ENCODE assay signal across 40 cellular contexts in genomic region chr12:46531804-46532203, GRCh38.
"Had no signal": no experiment of that assay in that cellular context is flagged by ENCODE, and none has a peak within 500 bp of the region (broad histone marks: within the 10 kb centered on the region; RNA-seq: fewer than 3 reads in every experiment).

No MANE protein-coding gene starts in this region.

- H3K4me3 ChIP-seq: adrenal gland, ascending aorta, body of pancreas, breast epithelium, cardiac muscle cell had no signal

- ATAC-seq: activated naive CD4-positive, alpha-beta T cell treated with anti-CD3 and anti-CD28 coated beads, Interleukin-2, amount 50 U/mL, for 72 hours; activated naive CD8-positive, alpha-beta T cell treated with anti-CD3 and anti-CD28 coated beads, Interleukin-2, amount 50 U/mL, for 24 hours; activated T-cell treated with anti-CD3 and anti-CD28 coated beads, Interleukin-2, amount 50 U/mL, for 4 hours; activated T-cell treated with anti-CD3 and anti-CD28 coated beads, Interleukin-2, amount 50 U/mL, for 72 hours; activated T-helper 17 cell treated with anti-CD3 and anti-CD28 coated beads, Interleukin-2, amount 50 U/mL, for 72 hours; body of pancreas had no signal

- H3K36me3 Mint-ChIP-seq: activated naive CD4-positive, alpha-beta T cell treated with anti-CD3 and anti-CD28 coated beads, Interleukin-2, amount 50 U/mL, for 24 hours; activated naive CD4-positive, alpha-beta T cell treated with anti-CD3 and anti-CD28 coated beads, Interleukin-2, amount 50 U/mL, for 72 hours; brain had no signal

- FAIRE-seq: astrocyte had no signal

- H3K36me3 ChIP-seq: adrenal gland, ascending aorta, brain microvascular endothelial cell, breast epithelium, cardiac muscle cell had no signal

- H3K27ac ChIP-seq: adrenal gland, ascending aorta, body of pancreas, brain microvascular endothelial cell, breast epithelium, cardiac muscle cell had no signal

- DNase-seq: activated effector memory CD4-positive, alpha-beta T cell treated with anti-CD3 and anti-CD28 coated beads, Interleukin-2, amount 50 U/mL, for 16 hours; activated effector memory CD4-positive, alpha-beta T cell treated with Interleukin-2 at 50 U/mL for 16 hours; activated gamma-delta T cell; activated gamma-delta T cell treated with Interleukin-2 at 50 U/mL for 16 hours; activated naive CD4-positive, alpha-beta T cell; activated naive CD4-positive, alpha-beta T cell treated with anti-CD3 and anti-CD28 coated beads for 36 hours; activated naive CD4-positive, alpha-beta T cell treated with anti-CD3 and anti-CD28 coated beads, Interleukin-2, amount 10 ng/mL, durations not matched to agents 7 days and 5 days; activated naive CD4-positive, alpha-beta T cell treated with anti-CD3 and anti-CD28 coated beads, Interleukin-2, amount 50 U/mL, for 16 hours; activated naive CD4-positive, alpha-beta T cell treated with Interleukin-2 at 50 U/mL for 16 hours; activated naive CD8-positive, alpha-beta T cell treated with anti-CD3 and anti-CD28 coated beads for 36 hours; activated naive CD8-positive, alpha-beta T cell treated with anti-CD3 and anti-CD28 coated beads, Interleukin-2, amount 10 ng/mL, durations not matched to agents 7 days and 5 days; activated naive CD8-positive, alpha-beta T cell treated with anti-CD3 and anti-CD28 coated beads, Interleukin-2, amount 50 U/mL, for 24 hours; activated T-cell treated with anti-CD3 and anti-CD28 coated beads for 4 hours; activated T-cell treated with anti-CD3 and anti-CD28 coated beads, Interleukin-2, amount 50 U/mL, for 1 hour; activated T-cell treated with anti-CD3 and anti-CD28 coated beads, Interleukin-2, amount 50 U/mL, for 24 hours; activated T-cell treated with anti-CD3 and anti-CD28 coated beads, Interleukin-2, amount 50 U/mL, for 4 hours; activated T-cell treated with anti-CD3 and anti-CD28 coated beads, Interleukin-2, amount 50 U/mL, for 48 hours; activated T-cell treated with anti-CD3 and anti-CD28 coated beads, Interleukin-2, amount 50 U/mL, for 72 hours; adrenal gland; amniotic stem cell; amygdala; anterior cingulate cortex; aorta; body of pancreas; brain microvascular endothelial cell; caudate nucleus; central memory CD4-positive, alpha-beta T cell; cerebellar nuclear complex had no signal

- H3K4me3 Mint-ChIP-seq: activated naive CD4-positive, alpha-beta T cell treated with anti-CD3 and anti-CD28 coated beads for 36 hours; activated naive CD4-positive, alpha-beta T cell treated with anti-CD3 and anti-CD28 coated beads, Interleukin-2, amount 10 ng/mL, durations not matched to agents 7 days and 5 days; activated naive CD4-positive, alpha-beta T cell treated with anti-CD3 and anti-CD28 coated beads, Interleukin-2, amount 50 U/mL, for 24 hours; activated naive CD8-positive, alpha-beta T cell; activated naive CD8-positive, alpha-beta T cell treated with anti-CD3 and anti-CD28 coated beads for 36 hours; activated naive CD8-positive, alpha-beta T cell treated with anti-CD3 and anti-CD28 coated beads, Interleukin-2, amount 10 ng/mL, durations not matched to agents 7 days and 5 days; activated naive CD8-positive, alpha-beta T cell treated with anti-CD3 and anti-CD28 coated beads, Interleukin-2, amount 50 U/mL, for 24 hours; activated T-cell treated with anti-CD3 and anti-CD28 coated beads, Interleukin-2, amount 50 U/mL, for 24 hours; activated T-cell treated with anti-CD3 and anti-CD28 coated beads, Interleukin-2, amount 50 U/mL, for 4 hours; activated T-cell treated with anti-CD3 and anti-CD28 coated beads, Interleukin-2, amount 50 U/mL, for 72 hours; activated T-helper 1 cell treated with anti-CD3 and anti-CD28 coated beads, Interleukin-12 subunit alpha, Interleukin-12 subunit beta, Interleukin-2, Interleukin-4 antibody, amounts not matched to agents 30 ng/mL and 10 ng/mL and 1 ng/mL, durations not matched to agents 14 hours and 24 hours and 36 hours; activated T-helper 17 cell treated with anti-CD3 and anti-CD28 coated beads, Interleukin-2, amount 50 U/mL, for 72 hours; brain; central memory CD8-positive, alpha-beta T cell had no signal

- H3K9me3 ChIP-seq: adrenal gland, ascending aorta, body of pancreas, breast epithelium had no signal

- H3K4me1 ChIP-seq: ascending aorta, body of pancreas, breast epithelium had no signal

- H3K27ac Mint-ChIP-seq: activated naive CD4-positive, alpha-beta T cell treated with anti-CD3 and anti-CD28 coated beads for 36 hours; activated naive CD4-positive, alpha-beta T cell treated with anti-CD3 and anti-CD28 coated beads, Interleukin-2, amount 10 ng/mL, durations not matched to agents 7 days and 5 days; activated naive CD4-positive, alpha-beta T cell treated with anti-CD3 and anti-CD28 coated beads, Interleukin-2, amount 50 U/mL, for 24 hours; activated naive CD8-positive, alpha-beta T cell; activated naive CD8-positive, alpha-beta T cell treated with anti-CD3 and anti-CD28 coated beads for 36 hours; activated naive CD8-positive, alpha-beta T cell treated with anti-CD3 and anti-CD28 coated beads, Interleukin-2, amount 10 ng/mL, durations not matched to agents 7 days and 5 days; activated naive CD8-positive, alpha-beta T cell treated with anti-CD3 and anti-CD28 coated beads, Interleukin-2, amount 50 U/mL, for 24 hours; activated T-cell treated with anti-CD3 and anti-CD28 coated beads, Interleukin-2, amount 50 U/mL, for 24 hours; activated T-cell treated with anti-CD3 and anti-CD28 coated beads, Interleukin-2, amount 50 U/mL, for 72 hours; activated T-helper 1 cell treated with anti-CD3 and anti-CD28 coated beads, Interleukin-12 subunit alpha, Interleukin-12 subunit beta, Interleukin-2, Interleukin-4 antibody, amounts not matched to agents 30 ng/mL and 10 ng/mL and 1 ng/mL, durations not matched to agents 14 hours and 24 hours and 36 hours; activated T-helper 17 cell treated with anti-CD3 and anti-CD28 coated beads, Interleukin-2, amount 50 U/mL, for 72 hours; activated T-helper 2 cell treated with anti-CD3 and anti-CD28 coated beads, Interferon-gamma antibody, Interleukin-2, Interleukin-4, amounts not matched to agents 10 μg/mL and 5 μg/mL and 100 μg/mL, durations not matched to agents 14 hours and 24 hours and 36 hours; brain had no signal

- H3K27me3 ChIP-seq: adrenal gland, ascending aorta, body of pancreas, brain microvascular endothelial cell, breast epithelium, cardiac muscle cell had no signal

- H3K4me1 Mint-ChIP-seq: activated naive CD4-positive, alpha-beta T cell treated with anti-CD3 and anti-CD28 coated beads, Interleukin-2, amount 10 ng/mL, durations not matched to agents 7 days and 5 days; activated T-helper 17 cell treated with anti-CD3 and anti-CD28 coated beads, Interleukin-2, amount 50 U/mL, for 72 hours had no signal

- H3K27me3 Mint-ChIP-seq: activated naive CD4-positive, alpha-beta T cell treated with anti-CD3 and anti-CD28 coated beads, Interleukin-2, amount 50 U/mL, for 24 hours; activated naive CD8-positive, alpha-beta T cell; activated naive CD8-positive, alpha-beta T cell treated with anti-CD3 and anti-CD28 coated beads for 36 hours; activated naive CD8-positive, alpha-beta T cell treated with anti-CD3 and anti-CD28 coated beads, Interleukin-2, amount 10 ng/mL, durations not matched to agents 7 days and 5 days; activated naive CD8-positive, alpha-beta T cell treated with anti-CD3 and anti-CD28 coated beads, Interleukin-2, amount 50 U/mL, for 24 hours; activated T-cell treated with anti-CD3 and anti-CD28 coated beads, Interleukin-2, amount 50 U/mL, for 24 hours; activated T-helper 17 cell treated with anti-CD3 and anti-CD28 coated beads, Interleukin-2, amount 50 U/mL, for 72 hours; brain; central memory CD8-positive, alpha-beta T cell had no signal

- H3K9me3 Mint-ChIP-seq: activated naive CD4-positive, alpha-beta T cell treated with anti-CD3 and anti-CD28 coated beads, Interleukin-2, amount 50 U/mL, for 24 hours; activated T-helper 17 cell treated with anti-CD3 and anti-CD28 coated beads, Interleukin-2, amount 50 U/mL, for 72 hours; central memory CD8-positive, alpha-beta T cell had no signal
